10 cellular contexts compared by ENCODE assay signal in genomic region chr17:41776262-41776900, GRCh38. TPM values are rescaled to one million over a fixed set of nuclear protein-coding genes. Genes with fewer than 3 reads are reported as not detected.
DNase-seq lines count a peak whose midpoint lies in the region; ATAC-seq, FAIRE-seq and TF ChIP-seq lines count a peak whose summit lies in the region.
"Not testable (repeated sequence)": the region's sequence is repeated elsewhere in the genome, so short reads cannot be mapped to it uniquely, and the experiment has no call there.
"Had no signal": no experiment of that assay in that cellular context is flagged by ENCODE, and none has a peak within 500 bp of the region (broad histone marks: within the 10 kb centered on the region; RNA-seq: fewer than 3 reads in every experiment).

No MANE protein-coding gene starts in this region.

- ATAC-seq in HepG2 = not testable (repeated sequence)

- not testable (repeated sequence) for FAIRE-seq in HepG2 (lab: Jason Lieb, UNC); small intestine (lab: Jason Lieb, UNC)

- H3K9ac ChIP-seq in HUES48 (ENCODE audit: low read depth, low read length); HepG2 (ENCODE audit: insufficient read depth, low read depth, low read length): not testable (repeated sequence)

- H3K9me3 ChIP-seq in HUES48 (ENCODE audit: control insufficient read depth, insufficient read depth, low read length); SJCRH30 (replicated peaks); HepG2 (ENCODE audit: low read length); small intestine (ENCODE audit: control insufficient read depth, low read depth): not testable (repeated sequence)

- H3K27me3 Mint-ChIP-seq in glutamatergic neuron (ENCODE audit: unreplicated experiment) = peaks cover 11% of the 10 kb centered on the region
- not testable (repeated sequence) for H3K27me3 Mint-ChIP-seq in nephron (ENCODE audit: low read depth)

- H3K4me2 ChIP-seq in HepG2 (ENCODE audit: low read depth, low read length) = not testable (repeated sequence)

- BruUV-seq in HepG2 (replicated peaks; lab: Mats Ljungman, UMichigan) = not testable (repeated sequence)

- intact Hi-C loops in HepG2 (cut with micrococcal nuclease; ENCODE audit: unreplicated experiment) = not testable (repeated sequence)

- TF ChIP-seq EP300 in HepG2 (IDR thresholded peaks at IDR 0.05; ENCODE audit: low read depth in 2 of 2, low read length in 2 of 2); HepG2 (CRISPR knock-in tag; IDR thresholded peaks at IDR 0.05; ENCODE audit: borderline replicate concordance): not testable (repeated sequence)

- H4K20me1 ChIP-seq in HepG2 (ENCODE audit: insufficient read depth, low read length) = not testable (repeated sequence)

- H3K4me3 Mint-ChIP-seq in glutamatergic neuron (ENCODE audit: unreplicated experiment) (peak overlapping the region; percentile 54), nephron (peak overlapping the region in 2 of 3 experiments; percentile 12 to 30)

- TF ChIP-seq RAD21 in HepG2 (CRISPR knock-in tag; IDR thresholded peaks at IDR 0.05) = not testable (repeated sequence)

- POLR2A ChIA-PET in HepG2 (lab: Yijun Ruan, JAX) = interaction anchor here (1.2 to 3.6 kb wide), 10 partner anchors 10 to 183 kb away, joined by 3 to 95 read pairs (median 16); partner anchors contain the start of genes EIF1, FKBP10, JUP and P3H4

- peaks cover 33% of the 10 kb centered on the region for H3K4me1 ChIP-seq in HUES48 (ENCODE audit: control insufficient read depth, insufficient read depth, low read length)
- peaks cover 39% of the 10 kb centered on the region for H3K4me1 ChIP-seq in SJCRH30
- H3K4me1 ChIP-seq in HepG2 (ENCODE audit: insufficient read depth, low read length) = peaks cover 61% of the 10 kb centered on the region
- H3K4me1 ChIP-seq in small intestine (ENCODE audit: control insufficient read depth in 2 of 2, insufficient read depth in 1 of 2, low read depth in 1 of 2, low read length in 1 of 2) = peaks cover 0 to 12% of the 10 kb centered on the region in 2 donors

- 95% methylated on average over 14 of the region's 14 CpGs for WGBS in HepG2 (ENCODE audit: low lambda C conversion rate)
- 81 to 82% (median 82%) methylated on average over 14 of the region's 14 CpGs for WGBS in small intestine, 3 donors

- H3K79me2 ChIP-seq in HepG2 (ENCODE audit: insufficient read depth, low read length) = not testable (repeated sequence)

- CTCF ChIA-PET in HepG2 (lab: Yijun Ruan, JAX; ENCODE audit: low intra/inter-chr PET ratio, low total read pairs) = interaction anchor here (1.2 kb wide), 1 partner anchor 25 kb away, joined by 5 read pairs; no protein-coding TSS in a partner anchor

- H3K9me3 Mint-ChIP-seq in glutamatergic neuron (ENCODE audit: unreplicated experiment) = peaks cover 14% of the 10 kb centered on the region
- not testable (repeated sequence) for H3K9me3 Mint-ChIP-seq in nephron

- in situ Hi-C loops in HepG2 (cut with HindIII; ENCODE audit: extremely low pct_ligation_motif_present, low pct_unique_long_range_greater_than_20kb) = not testable (repeated sequence)

- not testable (repeated sequence) for H3K27me3 ChIP-seq in HUES48 (ENCODE audit: control insufficient read depth, insufficient read depth, low read length); SJCRH30; HepG2 (ENCODE audit: control insufficient read depth in 1 of 2, insufficient read depth in 2 of 2, low read length in 2 of 2); small intestine (ENCODE audit: control insufficient read depth in 2 of 2, insufficient read depth in 2 of 2, low read length in 2 of 2)

- TF ChIP-seq POLR2A in HepG2 (IDR thresholded peaks at IDR 0.05; ENCODE audit: insufficient read depth in 1 of 2, low read depth in 2 of 2, low read length in 2 of 2) = not testable (repeated sequence)

- not testable (repeated sequence) for H3K4me3 ChIP-seq in HUES48 (ENCODE audit: low read depth, low read length); SJCRH30; HepG2 (replicated peaks in 1 of 3; ENCODE audit: insufficient read depth in 1 of 3, low read depth in 2 of 3, low read length in 3 of 3); small intestine (ENCODE audit: low read depth in 1 of 2, low read length in 2 of 2)

- DNase-seq in SJCRH30; glutamatergic neuron; HepG2 (ENCODE audit: low spot score); small intestine: not testable (repeated sequence)

- not testable (repeated sequence) for H3K36me3 ChIP-seq in HUES48 (ENCODE audit: control insufficient read depth, insufficient read depth, low read length); SJCRH30; HepG2 (replicated peaks in 1 of 2; ENCODE audit: control insufficient read depth in 1 of 2, insufficient read depth in 2 of 2, low read length in 2 of 2); small intestine (ENCODE audit: control insufficient read depth in 2 of 2, insufficient read depth in 2 of 2, low read length in 2 of 2)

- H3K4me1 Mint-ChIP-seq in glutamatergic neuron (ENCODE audit: low read depth, unreplicated experiment) (peaks cover 37% of the 10 kb centered on the region), nephron (peaks cover 42% of the 10 kb centered on the region)

- H3K36me3 Mint-ChIP-seq in glutamatergic neuron (ENCODE audit: unreplicated experiment) = not testable (repeated sequence)
- H3K36me3 Mint-ChIP-seq in nephron (ENCODE audit: low read depth) = peaks cover 18% of the 10 kb centered on the region

- H3K27ac ChIP-seq in 22Rv1 (peak overlapping the region; percentile 82), HUES48 (ENCODE audit: low read depth, low read length) (peak overlapping the region; percentile 79), SJCRH30 (peak overlapping the region; percentile 82; the same call in 1 of the 2 replicates), cingulate gyrus (ENCODE audit: low read depth, low read length) (peak overlapping the region; percentile 80), HepG2 (ENCODE audit: extremely low read length, insufficient read depth, low read length) (peak overlapping the region; percentile 75), small intestine (ENCODE audit: low read depth in 1 of 2, low read length in 1 of 2) (peak overlapping the region; percentile 71 to 84)

- peak overlapping the region; percentile 44 for H3K27ac Mint-ChIP-seq in glutamatergic neuron (ENCODE audit: unreplicated experiment)
- H3K27ac Mint-ChIP-seq in nephron = peak overlapping the region; percentile 60 to 88 (median 81)

- TF ChIP-seq CTCF in 22Rv1 (IDR thresholded peaks at IDR 0.05); glutamatergic neuron (IDR thresholded peaks at IDR 0.05; ENCODE audit: partially characterized antibody, unreplicated experiment); HepG2 (CRISPR knock-in tag; IDR thresholded peaks at IDR 0.05); nephron (IDR thresholded peaks at IDR 0.05; ENCODE audit: unreplicated experiment in 3 of 3): not testable (repeated sequence)

- not testable (repeated sequence) for H2AFZ ChIP-seq in HepG2 (ENCODE audit: low read length)

RNA-seq across cellular contexts. Expression of gene JUP, which starts 10.1 kb away (rescaled TPM):
- total RNA-seq in SJCRH30 (2014; rRNA removed; shearing (Covaris generic)) = 1.2 and 1.7 TPM in 2 replicates
- total RNA-seq in glutamatergic neuron (ENCODE audit: unreplicated experiment) = 252 TPM
- 20.6 and 20.9 TPM in 2 replicates for total RNA-seq in HepG2 (2016; rRNA removed; fragmentation: Illumina TruSeq; extraction: Trizol)
- total RNA-seq in HepG2 (2016; cell fraction: cytosol; rRNA removed; fragmentation: Illumina TruSeq; extraction: Trizol; ENCODE audit: low read depth) = 6.9 and 7.8 TPM in 2 replicates
- total RNA-seq in HepG2 (2016; cell fraction: insoluble cytoplasmic fraction; rRNA removed; fragmentation: Illumina TruSeq; extraction: Trizol) = 16.7 and 22.4 TPM in 2 replicates
- 11.7 and 12.0 TPM in 2 replicates for total RNA-seq in HepG2 (2016; cell fraction: membrane; rRNA removed; fragmentation: Illumina TruSeq; extraction: Trizol)
- 15.0 and 20.7 TPM in 2 replicates for total RNA-seq in HepG2 (2016; cell fraction: nucleus; rRNA removed; fragmentation: Illumina TruSeq; extraction: Trizol)
- 12.1 and 21.4 TPM in 2 replicates for polyA plus RNA-seq in HepG2 (2011; rRNA removed)
- polyA plus RNA-seq in HepG2 (2011; cell fraction: cytosol; rRNA removed) = 8.9 and 10.9 TPM in 2 replicates
- polyA plus RNA-seq in HepG2 (2011; cell fraction: nucleus; rRNA removed) = 23.8 and 30.1 TPM in 2 replicates
- 36.1 and 37.0 TPM in 2 replicates for polyA plus RNA-seq in HepG2 (2012)
- 3.5 and 4.6 TPM in 2 replicates for polyA plus RNA-seq in HepG2 (2016; cell fraction: cytosol; fragmentation: Illumina TruSeq; extraction: Trizol; ENCODE audit: low read depth)
- polyA plus RNA-seq in HepG2 (2016; cell fraction: insoluble cytoplasmic fraction; fragmentation: Illumina TruSeq; extraction: Trizol; ENCODE audit: low read depth) = 22.1 and 35.3 TPM in 2 replicates
- polyA plus RNA-seq in HepG2 (2016; cell fraction: membrane; fragmentation: Illumina TruSeq; extraction: Trizol; ENCODE audit: low read depth) = 9.5 and 10.0 TPM in 2 replicates
- 24.1 and 25.5 TPM in 2 replicates for polyA plus RNA-seq in HepG2 (2016; cell fraction: nucleus; fragmentation: Illumina TruSeq; extraction: Trizol; ENCODE audit: insufficient read depth, low read depth)
- 43.6 and 59.1 TPM in 2 replicates for polyA minus RNA-seq in HepG2 (2011; rRNA and poly(A)+ RNA removed; ENCODE audit: low replicate concordance)
- polyA minus RNA-seq in HepG2 (2011; cell fraction: cytosol; rRNA and poly(A)+ RNA removed) = 25.9 and 32.6 TPM in 2 replicates
- 13.5 and 13.8 TPM in 2 replicates for polyA minus RNA-seq in HepG2 (2011; cell fraction: nucleus; rRNA and poly(A)+ RNA removed)
- 100 to 1,000 TPM; 122 to 316 (median 302) TPM for polyA plus RNA-seq in small intestine

RNA-seq across cellular contexts. Expression of gene P3H4, which starts 35.4 kb away (rescaled TPM):
- total RNA-seq in SJCRH30 (2014; rRNA removed; shearing (Covaris generic)) = 15.7 and 16.9 TPM in 2 replicates
- 5.6 TPM for total RNA-seq in glutamatergic neuron (ENCODE audit: unreplicated experiment)
- total RNA-seq in HepG2 (2016; rRNA removed; fragmentation: Illumina TruSeq; extraction: Trizol) = 13.5 and 37.1 TPM in 2 replicates
- total RNA-seq in HepG2 (2016; cell fraction: cytosol; rRNA removed; fragmentation: Illumina TruSeq; extraction: Trizol; ENCODE audit: low read depth) = 12.6 and 14.5 TPM in 2 replicates
- 12.2 and 37.7 TPM in 2 replicates for total RNA-seq in HepG2 (2016; cell fraction: insoluble cytoplasmic fraction; rRNA removed; fragmentation: Illumina TruSeq; extraction: Trizol)
- total RNA-seq in HepG2 (2016; cell fraction: membrane; rRNA removed; fragmentation: Illumina TruSeq; extraction: Trizol) = 17.3 and 17.5 TPM in 2 replicates
- 28.1 and 32.5 TPM in 2 replicates for total RNA-seq in HepG2 (2016; cell fraction: nucleus; rRNA removed; fragmentation: Illumina TruSeq; extraction: Trizol)
- polyA plus RNA-seq in HepG2 (2011; rRNA removed) = 50.6 and 54.9 TPM in 2 replicates
- 37.2 and 55.7 TPM in 2 replicates for polyA plus RNA-seq in HepG2 (2011; cell fraction: cytosol; rRNA removed)
- 33.0 and 36.4 TPM in 2 replicates for polyA plus RNA-seq in HepG2 (2011; cell fraction: nucleus; rRNA removed)
- 22.4 and 34.3 TPM in 2 replicates for polyA plus RNA-seq in HepG2 (2012)
- 4.6 and 5.5 TPM in 2 replicates for polyA plus RNA-seq in HepG2 (2016; cell fraction: cytosol; fragmentation: Illumina TruSeq; extraction: Trizol; ENCODE audit: low read depth)
- 14.8 and 17.0 TPM in 2 replicates for polyA plus RNA-seq in HepG2 (2016; cell fraction: insoluble cytoplasmic fraction; fragmentation: Illumina TruSeq; extraction: Trizol; ENCODE audit: low read depth)
- polyA plus RNA-seq in HepG2 (2016; cell fraction: membrane; fragmentation: Illumina TruSeq; extraction: Trizol; ENCODE audit: low read depth) = 9.6 and 11.3 TPM in 2 replicates
- polyA plus RNA-seq in HepG2 (2016; cell fraction: nucleus; fragmentation: Illumina TruSeq; extraction: Trizol; ENCODE audit: insufficient read depth, low read depth) = 63.5 and 69.5 TPM in 2 replicates
- 44.3 and 65.0 TPM in 2 replicates for polyA minus RNA-seq in HepG2 (2011; rRNA and poly(A)+ RNA removed; ENCODE audit: low replicate concordance)
- 22.5 and 26.8 TPM in 2 replicates for polyA minus RNA-seq in HepG2 (2011; cell fraction: cytosol; rRNA and poly(A)+ RNA removed)
- 21.6 and 23.9 TPM in 2 replicates for polyA minus RNA-seq in HepG2 (2011; cell fraction: nucleus; rRNA and poly(A)+ RNA removed)
- 10 to 100 TPM in 1 of 3 donors, 1 to 10 TPM in 2; 6.5 to 12.7 (median 9.7) TPM for polyA plus RNA-seq in small intestine

RNA-seq across cellular contexts. Expression of gene FKBP10, which starts 36.4 kb away (rescaled TPM):
- total RNA-seq in SJCRH30 (2014; rRNA removed; shearing (Covaris generic)) = 61.4 and 72.2 TPM in 2 replicates
- total RNA-seq in glutamatergic neuron (ENCODE audit: unreplicated experiment) = 28.5 TPM
- total RNA-seq in HepG2 (2016; rRNA removed; fragmentation: Illumina TruSeq; extraction: Trizol) = 46.5 and 149 TPM in 2 replicates
- total RNA-seq in HepG2 (2016; cell fraction: cytosol; rRNA removed; fragmentation: Illumina TruSeq; extraction: Trizol; ENCODE audit: low read depth) = 31.7 and 32.8 TPM in 2 replicates
- total RNA-seq in HepG2 (2016; cell fraction: insoluble cytoplasmic fraction; rRNA removed; fragmentation: Illumina TruSeq; extraction: Trizol) = 37.6 and 157 TPM in 2 replicates
- total RNA-seq in HepG2 (2016; cell fraction: membrane; rRNA removed; fragmentation: Illumina TruSeq; extraction: Trizol) = 42.3 and 48.1 TPM in 2 replicates
- total RNA-seq in HepG2 (2016; cell fraction: nucleus; rRNA removed; fragmentation: Illumina TruSeq; extraction: Trizol) = 148 and 181 TPM in 2 replicates
- polyA plus RNA-seq in HepG2 (2011; rRNA removed) = 543 and 573 TPM in 2 replicates
- 288 and 579 TPM in 2 replicates for polyA plus RNA-seq in HepG2 (2011; cell fraction: cytosol; rRNA removed)
- 3,059 and 4,867 TPM in 2 replicates for polyA plus RNA-seq in HepG2 (2011; cell fraction: nucleus; rRNA removed)
- polyA plus RNA-seq in HepG2 (2012) = 224 and 292 TPM in 2 replicates
- polyA plus RNA-seq in HepG2 (2016; cell fraction: cytosol; fragmentation: Illumina TruSeq; extraction: Trizol; ENCODE audit: low read depth) = 18.4 and 19.7 TPM in 2 replicates
- polyA plus RNA-seq in HepG2 (2016; cell fraction: insoluble cytoplasmic fraction; fragmentation: Illumina TruSeq; extraction: Trizol; ENCODE audit: low read depth) = 46.0 and 56.5 TPM in 2 replicates
- polyA plus RNA-seq in HepG2 (2016; cell fraction: membrane; fragmentation: Illumina TruSeq; extraction: Trizol; ENCODE audit: low read depth) = 32.1 and 36.5 TPM in 2 replicates
- 597 and 623 TPM in 2 replicates for polyA plus RNA-seq in HepG2 (2016; cell fraction: nucleus; fragmentation: Illumina TruSeq; extraction: Trizol; ENCODE audit: insufficient read depth, low read depth)
- 133 and 613 TPM in 2 replicates for polyA minus RNA-seq in HepG2 (2011; rRNA and poly(A)+ RNA removed; ENCODE audit: low replicate concordance)
- polyA minus RNA-seq in HepG2 (2011; cell fraction: cytosol; rRNA and poly(A)+ RNA removed) = 159 and 170 TPM in 2 replicates
- polyA minus RNA-seq in HepG2 (2011; cell fraction: nucleus; rRNA and poly(A)+ RNA removed) = 231 and 275 TPM in 2 replicates
- 10 to 100 TPM in 1 of 3 donors, 1 to 10 TPM in 1, under 1 TPM in 1; 0.67 to 13.9 (median 3.5) TPM for polyA plus RNA-seq in small intestine

RNA-seq across cellular contexts. Expression of gene HAP1, which starts 41.9 kb away (rescaled TPM):
- total RNA-seq in SJCRH30 (2014; rRNA removed; shearing (Covaris generic)) = 0.08 and 0.10 TPM in 2 replicates
- total RNA-seq in glutamatergic neuron (ENCODE audit: unreplicated experiment) (0.76 TPM), HepG2 (2016; rRNA removed; fragmentation: Illumina TruSeq; extraction: Trizol) (0.07 and 0.08 TPM in 2 replicates)
- not detected in 2 replicates for total RNA-seq in HepG2 (2016; cell fraction: cytosol; rRNA removed; fragmentation: Illumina TruSeq; extraction: Trizol; ENCODE audit: low read depth)
- total RNA-seq in HepG2 (2016; cell fraction: insoluble cytoplasmic fraction; rRNA removed; fragmentation: Illumina TruSeq; extraction: Trizol) = 0.07 and 0.11 TPM in 2 replicates
- total RNA-seq in HepG2 (2016; cell fraction: membrane; rRNA removed; fragmentation: Illumina TruSeq; extraction: Trizol) = 0.03 TPM in 1 of 2 replicates, not detected in the other
- total RNA-seq in HepG2 (2016; cell fraction: nucleus; rRNA removed; fragmentation: Illumina TruSeq; extraction: Trizol) = 0.12 TPM in 1 of 2 replicates, not detected in the other
- polyA plus RNA-seq in HepG2 (2011; rRNA removed) (0.07 and 0.30 TPM in 2 replicates), small intestine (under 1 TPM; 0.22 to 0.40 (median 0.27) TPM)
- 0.07 and 0.08 TPM in 2 replicates for polyA plus RNA-seq in HepG2 (2011; cell fraction: cytosol; rRNA removed)
- 1.1 TPM in 2 replicates for polyA plus RNA-seq in HepG2 (2011; cell fraction: nucleus; rRNA removed)
- 0.13 and 0.19 TPM in 2 replicates for polyA plus RNA-seq in HepG2 (2012)
- polyA plus RNA-seq in HepG2 (2016; cell fraction: cytosol; fragmentation: Illumina TruSeq; extraction: Trizol; ENCODE audit: low read depth) = not detected in 2 replicates
- polyA plus RNA-seq in HepG2 (2016; cell fraction: insoluble cytoplasmic fraction; fragmentation: Illumina TruSeq; extraction: Trizol; ENCODE audit: low read depth) = 0.11 TPM in 1 of 2 replicates, not detected in the other
- polyA plus RNA-seq in HepG2 (2016; cell fraction: membrane; fragmentation: Illumina TruSeq; extraction: Trizol; ENCODE audit: low read depth) = not detected in 2 replicates
- 0.11 and 0.15 TPM in 2 replicates for polyA plus RNA-seq in HepG2 (2016; cell fraction: nucleus; fragmentation: Illumina TruSeq; extraction: Trizol; ENCODE audit: insufficient read depth, low read depth)
- 0.07 TPM in 1 of 2 replicates, not detected in the other for polyA minus RNA-seq in HepG2 (2011; rRNA and poly(A)+ RNA removed; ENCODE audit: low replicate concordance)
- not detected in 2 replicates for polyA minus RNA-seq in HepG2 (2011; cell fraction: cytosol; rRNA and poly(A)+ RNA removed)
- polyA minus RNA-seq in HepG2 (2011; cell fraction: nucleus; rRNA and poly(A)+ RNA removed) = 0.12 and 0.26 TPM in 2 replicates
- total RNA-seq: Right ventricle myocardium superior, urinary bladder had no signal

RNA-seq across cellular contexts. Expression of gene NT5C3B, which starts 59.7 kb away (rescaled TPM):
- total RNA-seq in SJCRH30 (2014; rRNA removed; shearing (Covaris generic)) = 115 and 120 TPM in 2 replicates
- total RNA-seq in glutamatergic neuron (ENCODE audit: unreplicated experiment) (165 TPM), HepG2 (2016; rRNA removed; fragmentation: Illumina TruSeq; extraction: Trizol) (92.1 and 104 TPM in 2 replicates)
- total RNA-seq in HepG2 (2016; cell fraction: cytosol; rRNA removed; fragmentation: Illumina TruSeq; extraction: Trizol; ENCODE audit: low read depth) = 128 and 164 TPM in 2 replicates
- 87.1 and 106 TPM in 2 replicates for total RNA-seq in HepG2 (2016; cell fraction: insoluble cytoplasmic fraction; rRNA removed; fragmentation: Illumina TruSeq; extraction: Trizol)
- total RNA-seq in HepG2 (2016; cell fraction: membrane; rRNA removed; fragmentation: Illumina TruSeq; extraction: Trizol) = 198 and 220 TPM in 2 replicates
- total RNA-seq in HepG2 (2016; cell fraction: nucleus; rRNA removed; fragmentation: Illumina TruSeq; extraction: Trizol) = 52.2 and 64.7 TPM in 2 replicates
- polyA plus RNA-seq in HepG2 (2011; rRNA removed) (119 and 126 TPM in 2 replicates), small intestine (10 to 100 TPM; 10.5 to 36.0 (median 21.3) TPM)
- 116 and 145 TPM in 2 replicates for polyA plus RNA-seq in HepG2 (2011; cell fraction: cytosol; rRNA removed)
- polyA plus RNA-seq in HepG2 (2011; cell fraction: nucleus; rRNA removed) = 119 TPM in 2 replicates
- polyA plus RNA-seq in HepG2 (2012) = 77.4 and 82.6 TPM in 2 replicates
- 148 and 199 TPM in 2 replicates for polyA plus RNA-seq in HepG2 (2016; cell fraction: cytosol; fragmentation: Illumina TruSeq; extraction: Trizol; ENCODE audit: low read depth)
- polyA plus RNA-seq in HepG2 (2016; cell fraction: insoluble cytoplasmic fraction; fragmentation: Illumina TruSeq; extraction: Trizol; ENCODE audit: low read depth) = 108 and 113 TPM in 2 replicates
- polyA plus RNA-seq in HepG2 (2016; cell fraction: membrane; fragmentation: Illumina TruSeq; extraction: Trizol; ENCODE audit: low read depth) = 207 and 224 TPM in 2 replicates
- 109 and 119 TPM in 2 replicates for polyA plus RNA-seq in HepG2 (2016; cell fraction: nucleus; fragmentation: Illumina TruSeq; extraction: Trizol; ENCODE audit: insufficient read depth, low read depth)
- polyA minus RNA-seq in HepG2 (2011; rRNA and poly(A)+ RNA removed; ENCODE audit: low replicate concordance) = 36.5 and 43.6 TPM in 2 replicates
- 32.3 and 34.1 TPM in 2 replicates for polyA minus RNA-seq in HepG2 (2011; cell fraction: cytosol; rRNA and poly(A)+ RNA removed)
- polyA minus RNA-seq in HepG2 (2011; cell fraction: nucleus; rRNA and poly(A)+ RNA removed) = 48.5 and 53.7 TPM in 2 replicates

Comparison
In these comparisons a context has a peak if more than half of its experiments do, and no peak if none do; other contexts are left out.
1. RNA of gene JUP, which starts 10.1 kb away (total RNA-seq): 252 TPM in glutamatergic neuron (single experiment); 6.9 to 22.4 TPM in HepG2 and 1.2 to 1.7 TPM in SJCRH30; every median in the first group is over 10 times any median in the second.
2. Peak in every context shown above with its lines, with median percentiles within 50 percentile points of each other: H3K27ac ChIP-seq.